Comparison of ENCODE assay signal across 8 cellular contexts in genomic region chr14:53151867-53152626, GRCh38.
DNase-seq lines count a peak whose midpoint lies in the region; ATAC-seq and TF ChIP-seq lines count a peak whose summit lies in the region.

No MANE protein-coding gene starts in this region.

- peak; percentile 20 for ATAC-seq in HG02678 (IDR thresholded peaks at IDR 0.05; ENCODE audit: unreplicated experiment)
- peak; percentile 45 to 54 for ATAC-seq in activated CD4-positive, CD25-positive, alpha-beta regulatory T cell treated with anti-CD3 and anti-CD28 coated beads, Interleukin-2, amount 50 U/mL, for 24 hours

- DNase-seq in NCI-H1694 (lab: John Stamatoyannopoulos, UW) (peak; percentile 42), cerebellar cortex (ENCODE audit: low spot score) (peak; percentile 33), kidney glomerular epithelial cell (lab: John Stamatoyannopoulos, UW) (peak; percentile 56), KG1 (lab: John Stamatoyannopoulos, UW) (no peak)
- DNase-seq in stimulated activated CD4-positive, alpha-beta T cell treated with anti-CD3 and anti-CD28 coated beads, Interleukin-1b, Interleukin-23, amount 100 ng/mL, for 48 hours, result peak; percentile 71

- H3K4me3 ChIP-seq in GM12875 (ENCODE audit: low read depth, low read length), result peak overlapping the region; percentile 96

- TF ChIP-seq CTCF in GM12875 (IDR thresholded peaks at IDR 0.05; ENCODE audit: borderline replicate concordance, insufficient read depth, low read depth, low read length), result no peak
